1 cellular context compared by ENCODE assay signal in the genomic region with DNA sequence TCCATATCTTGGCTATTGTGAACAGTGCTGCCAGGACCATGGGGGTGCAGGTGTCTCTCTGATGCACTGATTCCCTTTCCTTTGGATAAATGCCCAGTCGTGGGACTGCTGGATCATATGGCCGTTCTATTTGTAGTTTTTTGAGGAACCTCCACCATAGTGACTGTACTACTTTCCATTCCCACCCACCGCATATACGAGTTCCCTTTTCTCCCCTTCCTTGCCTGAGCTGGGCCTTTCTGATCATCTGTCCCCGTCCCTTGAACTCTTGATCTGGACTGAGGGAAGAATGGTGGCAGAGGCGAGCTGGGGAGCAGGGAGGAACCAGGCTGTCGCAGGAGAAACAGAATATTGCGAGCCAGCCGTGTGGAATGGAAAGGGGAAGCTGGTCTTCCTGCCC.
TF ChIP-seq lines count a peak whose summit lies in the region.

No MANE protein-coding gene starts in this region.

TF ChIP-seq in H1, 55 proteins besides CTCF, POLR2A, EP300 and RAD21:
- TF ChIP-seq BACH1 (IDR thresholded peaks at IDR 0.05; ENCODE audit: low read length): no peak
- no peak for TF ChIP-seq RNF2 (IDR thresholded peaks at IDR 0.05; ENCODE audit: borderline replicate concordance, low read depth, low read length, missing control alignments, poor library complexity, severe bottlenecking)
- no peak for TF ChIP-seq YY1 (IDR thresholded peaks at IDR 0.05; ENCODE audit: low read depth, low read length)
TF ChIP-seq in H1: peak in this region for 0.
